ENCODE assay signal across 15 cellular contexts in genomic region chr2:41867553-41867952, GRCh38.
A peak's percentile ranks its signal among the peaks of the same experiment; 100 is the strongest.
DNase-seq lines count a peak whose midpoint lies in the region; ATAC-seq, FAIRE-seq and TF ChIP-seq lines count a peak whose summit lies in the region.
"Had no signal": no experiment of that assay in that cellular context is flagged by ENCODE, and none has a peak within 500 bp of the region (broad histone marks: within the 10 kb centered on the region; RNA-seq: fewer than 3 reads in every experiment).

No MANE protein-coding gene starts in this region.

- no peak overlapping the region for H3K18ac ChIP-seq in trophoblast cell (ENCODE audit: low read length)

- TF ChIP-seq CTCF in astrocyte (IDR thresholded peaks at IDR 0.05; ENCODE audit: insufficient read depth, low read depth, low read length), result no peak
- no peak for TF ChIP-seq CTCF in osteocyte (IDR thresholded peaks at IDR 0.05)

- H3K9me2 ChIP-seq in Karpas-422 (replicated peaks; ENCODE audit: insufficient read depth, low read length), result no peaks in the 10 kb centered on the region

- H3K27ac Mint-ChIP-seq in astrocyte (ENCODE audit: unreplicated experiment), result no peak overlapping the region
- H3K27ac Mint-ChIP-seq in osteocyte (ENCODE audit: unreplicated experiment), result no peak overlapping the region

- no peak overlapping the region for H3K14ac ChIP-seq in trophoblast cell (ENCODE audit: low read length)

- no peaks in the 10 kb centered on the region for H3K36me3 Mint-ChIP-seq in astrocyte (ENCODE audit: low read depth, unreplicated experiment)
- no peaks in the 10 kb centered on the region for H3K36me3 Mint-ChIP-seq in osteocyte (ENCODE audit: unreplicated experiment)

- H3K4me1 Mint-ChIP-seq in astrocyte (ENCODE audit: low read depth, unreplicated experiment) (peaks cover 13% of the 10 kb centered on the region), osteocyte (ENCODE audit: unreplicated experiment) (peaks cover 38% of the 10 kb centered on the region)

- H3K23ac ChIP-seq in trophoblast cell (ENCODE audit: low read length), result no peak overlapping the region

- H3K4me1 ChIP-seq in Karpas-422 (ENCODE audit: low read length) (no peaks in the 10 kb centered on the region), astrocyte (ENCODE audit: insufficient read depth, low read length) (peaks cover 7% of the 10 kb centered on the region), trophoblast cell (ENCODE audit: control insufficient read depth in 1 of 2, insufficient read depth in 2 of 2, low read length in 2 of 2) (peaks cover 15 to 27% of the 10 kb centered on the region in 2 experiments)
- H3K4me1 ChIP-seq: prostate gland had no signal

- DNase-seq in EH (ENCODE audit: low read depth) (peak; percentile 14), Karpas-422 (no peak), astrocyte (ENCODE audit: low read depth) (no peak), trophoblast cell (no peak), caudate nucleus (lab: John Stamatoyannopoulos, UW) (no peak), osteocyte (ENCODE audit: extremely low spot score, unreplicated experiment) (no peak)
- DNase-seq: left colon, NCI-H1092 treated with DMSO at 0.1 percent for 48 hours, NCI-H2171 treated with DMSO at 0.1 percent for 48 hours had no signal

- no peaks in the 10 kb centered on the region for H4K20me1 ChIP-seq in Karpas-422 (ENCODE audit: insufficient read depth, low read depth, low read length)
- no peaks in the 10 kb centered on the region for H4K20me1 ChIP-seq in astrocyte (ENCODE audit: insufficient read depth, low read length)

- H3K4me2 ChIP-seq in Karpas-422 (ENCODE audit: low read depth, low read length, poor library complexity, severe bottlenecking) (peak overlapping the region; percentile 21), astrocyte (ENCODE audit: low read length) (peak overlapping the region; percentile 25), trophoblast cell (ENCODE audit: low read length) (no peak overlapping the region)

- H3K9ac ChIP-seq in Karpas-422 (ENCODE audit: low read length), result no peak overlapping the region; the same call in 1 of the 2 replicates
- no peak overlapping the region for H3K9ac ChIP-seq in astrocyte (ENCODE audit: low read length)
- no peak overlapping the region for H3K9ac ChIP-seq in trophoblast cell (ENCODE audit: low read length)

- H3K27me3 Mint-ChIP-seq in astrocyte (ENCODE audit: low read depth, unreplicated experiment), result peaks cover 13% of the 10 kb centered on the region
- peaks cover 2% of the 10 kb centered on the region for H3K27me3 Mint-ChIP-seq in osteocyte (ENCODE audit: unreplicated experiment)

- peak overlapping the region; percentile 46 for H2AK5ac ChIP-seq in trophoblast cell (ENCODE audit: low read length)

- no peak overlapping the region for H3K4ac ChIP-seq in trophoblast cell (ENCODE audit: low read depth, low read length)

- no peak overlapping the region for H3K4me3 ChIP-seq in Karpas-422 (ENCODE audit: low read length)
- H3K4me3 ChIP-seq in astrocyte (ENCODE audit: insufficient read depth, low read depth, low read length), result no peak overlapping the region
- H3K4me3 ChIP-seq in trophoblast cell (ENCODE audit: low read depth, low read length), result no peak overlapping the region
- H3K4me3 ChIP-seq: prostate gland, thoracic aorta had no signal

- H2BK120ac ChIP-seq in trophoblast cell (ENCODE audit: insufficient read depth, low read length, poor library complexity), result no peak overlapping the region

- H3K9me3 Mint-ChIP-seq in astrocyte (ENCODE audit: unreplicated experiment) (no peaks in the 10 kb centered on the region), osteocyte (ENCODE audit: unreplicated experiment) (no peaks in the 10 kb centered on the region)

- H3K36me3 ChIP-seq in Karpas-422 (ENCODE audit: insufficient read depth, low read length), result no peaks in the 10 kb centered on the region
- no peaks in the 10 kb centered on the region for H3K36me3 ChIP-seq in astrocyte (ENCODE audit: insufficient read depth, low read length)
- no peaks in the 10 kb centered on the region for H3K36me3 ChIP-seq in trophoblast cell (ENCODE audit: control insufficient read depth in 1 of 2, insufficient read depth in 2 of 2, low read length in 2 of 2)
- H3K36me3 ChIP-seq: prostate gland, thoracic aorta had no signal

- H2AFZ ChIP-seq in Karpas-422 (ENCODE audit: low read length) (no peak overlapping the region; the same call in 1 of the 2 replicates), astrocyte (ENCODE audit: low read depth, low read length) (no peak overlapping the region), trophoblast cell (ENCODE audit: insufficient read depth, low read length, poor library complexity) (no peak overlapping the region)

- H3K27me3 ChIP-seq in Karpas-422 (ENCODE audit: low read length) (no peaks in the 10 kb centered on the region), astrocyte (ENCODE audit: insufficient read depth, low read length) (peaks cover 5% of the 10 kb centered on the region), trophoblast cell (ENCODE audit: insufficient read depth, low read length) (no peaks in the 10 kb centered on the region)

- H3K4me3 Mint-ChIP-seq in astrocyte (ENCODE audit: unreplicated experiment), result no peak overlapping the region
- H3K4me3 Mint-ChIP-seq in osteocyte (ENCODE audit: unreplicated experiment), result no peak overlapping the region

- H3K27ac ChIP-seq in Karpas-422 (ENCODE audit: low read length) (no peak overlapping the region), astrocyte (ENCODE audit: low read depth, low read length) (no peak overlapping the region), trophoblast cell (ENCODE audit: low read depth, low read length) (no peak overlapping the region), caudate nucleus (ENCODE audit: low read depth, low read length) (no peak overlapping the region)
- H3K27ac ChIP-seq: C4-2B, prostate gland, thoracic aorta had no signal

- H2BK5ac ChIP-seq in trophoblast cell (ENCODE audit: low read depth, low read length, poor library complexity), result no peak overlapping the region

- H4K12ac ChIP-seq in trophoblast cell (ENCODE audit: low read depth, low read length), result no peak overlapping the region

- H2BK12ac ChIP-seq in trophoblast cell (ENCODE audit: low read length), result peak overlapping the region; percentile 89

- H3K79me2 ChIP-seq in Karpas-422 (ENCODE audit: low read length), result no peaks in the 10 kb centered on the region
- H3K79me2 ChIP-seq in astrocyte (ENCODE audit: insufficient read depth, low read length), result no peaks in the 10 kb centered on the region
- H3K79me2 ChIP-seq in trophoblast cell (ENCODE audit: control insufficient read depth, insufficient read depth, low read length, poor library complexity), result no peaks in the 10 kb centered on the region

- H4K91ac ChIP-seq in trophoblast cell (ENCODE audit: low read depth, low read length), result peak overlapping the region; percentile 43

- peaks cover 19% of the 10 kb centered on the region for H3K79me1 ChIP-seq in trophoblast cell (ENCODE audit: low read length)

- H4K8ac ChIP-seq in trophoblast cell (ENCODE audit: low read depth, low read length), result no peak overlapping the region

- H3K9me3 ChIP-seq in Karpas-422 (ENCODE audit: low read length) (no peaks in the 10 kb centered on the region), astrocyte (ENCODE audit: insufficient read depth, low read depth, low read length) (no peaks in the 10 kb centered on the region), trophoblast cell (ENCODE audit: insufficient read depth, low read depth, low read length) (no peaks in the 10 kb centered on the region)
- H3K9me3 ChIP-seq: prostate gland, thoracic aorta had no signal

- no CpG with 5 or more reads among the region's 3 CpGs for WGBS in trophoblast cell (ENCODE audit: extremely low coverage, insufficient coverage, insufficient read length)

- FAIRE-seq in astrocyte (lab: Jason Lieb, UNC), result no peak
- FAIRE-seq: colon, GM19239 had no signal

- ATAC-seq in GM21390 (IDR thresholded peaks at IDR 0.05; ENCODE audit: unreplicated experiment), result no peak
- ATAC-seq: left colon had no signal
